8 cellular contexts compared by ENCODE assay signal in the genomic region with DNA sequence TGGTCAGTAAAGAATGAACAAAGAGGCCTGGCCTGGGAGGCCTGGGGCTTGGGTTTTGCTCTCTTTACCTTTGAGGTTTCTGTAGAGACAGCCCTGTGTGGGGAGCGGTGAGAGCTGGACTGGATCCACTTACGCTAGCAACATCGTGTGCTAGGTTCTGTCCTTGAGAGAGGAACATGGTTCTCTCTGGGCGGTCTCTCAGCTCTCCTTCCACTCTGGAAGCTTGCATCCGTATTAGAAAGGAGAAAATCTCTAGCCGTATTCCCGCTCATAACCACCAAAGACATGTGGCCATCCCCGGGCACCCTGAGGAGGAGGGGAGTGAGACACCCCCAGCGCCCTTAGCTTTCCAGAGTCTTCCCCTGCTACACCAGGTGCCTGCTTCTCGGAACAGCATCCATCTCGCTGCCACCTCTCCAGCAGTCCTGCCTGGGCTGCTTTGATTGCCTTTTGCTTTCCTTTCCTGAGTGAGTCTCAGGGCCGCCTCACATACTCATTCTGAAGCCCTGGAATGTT. TPM values are rescaled to one million over a fixed set of nuclear protein-coding genes. Genes with fewer than 3 reads are reported as not detected.
DNase-seq lines count a peak whose midpoint lies in the region; TF ChIP-seq lines count a peak whose summit lies in the region.

No MANE protein-coding gene starts in this region.

- peaks cover 38% of the 10 kb centered on the region for H3K4me1 Mint-ChIP-seq in chondrocyte (ENCODE audit: low read depth)

- peak overlapping the region; percentile 95 for H3K4me3 ChIP-seq in ACC112 (ENCODE audit: low read depth, low read length)
- H3K4me3 ChIP-seq in HUES6 (ENCODE audit: low read depth, low read length) = peak overlapping the region; percentile 99
- H3K4me3 ChIP-seq in mucosa of rectum (ENCODE audit: low read length in 2 of 2) = peak overlapping the region; percentile 92

- H3K36me3 Mint-ChIP-seq in chondrocyte (ENCODE audit: low read depth) = no peaks in the 10 kb centered on the region

- no peaks in the 10 kb centered on the region for H3K27me3 Mint-ChIP-seq in chondrocyte (ENCODE audit: low read depth)

- no peaks in the 10 kb centered on the region for H3K9me3 Mint-ChIP-seq in chondrocyte (ENCODE audit: low read depth)

- no peak overlapping the region for H2AFZ ChIP-seq in ACC112 (ENCODE audit: low read length, unreplicated experiment)

- peak overlapping the region; percentile 74 for H3K27ac Mint-ChIP-seq in chondrocyte (ENCODE audit: unreplicated experiment)

- DNase-seq in chondrocyte (ENCODE audit: low spot score) (peak; percentile 65), SHP77 treated with DMSO at 0.1 percent for 48 hours (lab: John Stamatoyannopoulos, UW) (no peak), GM13976 (ENCODE audit: low spot score) (no peak), pons (ENCODE audit: low spot score) (no peak), NCI-H2196 treated with DMSO at 0.1 percent for 48 hours (lab: John Stamatoyannopoulos, UW; ENCODE audit: unreplicated experiment) (no peak)

- peak overlapping the region; percentile 83 for H3K4me3 Mint-ChIP-seq in chondrocyte (ENCODE audit: unreplicated experiment)

- TF ChIP-seq CTCF in chondrocyte (IDR thresholded peaks at IDR 0.05) (no peak), GM13976 (IDR thresholded peaks at IDR 0.05; ENCODE audit: borderline replicate concordance, control extremely low read depth, extremely low read depth, insufficient read depth, missing control alignments) (no peak)

- no peaks in the 10 kb centered on the region for H3K9me3 ChIP-seq in HUES6 (ENCODE audit: control insufficient read depth, insufficient read depth, low read depth, low read length)
- no peaks in the 10 kb centered on the region for H3K9me3 ChIP-seq in mucosa of rectum (ENCODE audit: control insufficient read depth in 2 of 2, low read length in 2 of 2)

- H3K9ac ChIP-seq in HUES6 (ENCODE audit: low read length) = peak overlapping the region; percentile 94
- H3K9ac ChIP-seq in mucosa of rectum (ENCODE audit: low read depth in 1 of 2, low read length in 2 of 2) = peak overlapping the region; percentile 85 to 98

- H3K27me3 ChIP-seq in ACC112 (ENCODE audit: insufficient read depth, low read length) (no peaks in the 10 kb centered on the region), HUES6 (ENCODE audit: control insufficient read depth, insufficient read depth, low read length) (peaks cover 27% of the 10 kb centered on the region), mucosa of rectum (ENCODE audit: control insufficient read depth in 2 of 2, insufficient read depth in 2 of 2, low read length in 2 of 2) (no peaks in the 10 kb centered on the region)

- H3K79me2 ChIP-seq in ACC112 (ENCODE audit: control insufficient read depth, insufficient read depth, low read length, unreplicated experiment) = peaks cover 64% of the 10 kb centered on the region

- H3K4me1 ChIP-seq in ACC112 (ENCODE audit: control insufficient read depth, insufficient read depth, low read length, unreplicated experiment) (peaks cover 21% of the 10 kb centered on the region), HUES6 (ENCODE audit: control insufficient read depth, insufficient read depth, low read length) (peaks cover 18% of the 10 kb centered on the region), mucosa of rectum (ENCODE audit: control insufficient read depth in 2 of 2, insufficient read depth in 2 of 2, low read length in 2 of 2) (peaks cover 33 to 36% of the 10 kb centered on the region in 2 donors)

- H3K36me3 ChIP-seq in ACC112 (ENCODE audit: insufficient read depth, low read length) (no peaks in the 10 kb centered on the region), HUES6 (ENCODE audit: control insufficient read depth, insufficient read depth, low read length) (no peaks in the 10 kb centered on the region), mucosa of rectum (ENCODE audit: control insufficient read depth in 2 of 2, insufficient read depth in 2 of 2, low read length in 2 of 2) (peaks cover 3 to 8% of the 10 kb centered on the region in 2 donors)

- H3K27ac ChIP-seq in ACC112 (ENCODE audit: low read depth, low read length) = no peak overlapping the region
- H3K27ac ChIP-seq in HUES6 (ENCODE audit: low read depth, low read length) = no peak overlapping the region
- peak overlapping the region in 1 of 2 donors; percentile 91 for H3K27ac ChIP-seq in mucosa of rectum (ENCODE audit: low read depth in 2 of 2, low read length in 2 of 2)

- in situ Hi-C loops in GM13976 (cut with MboI; ENCODE audit: low sequenced_read_pairs, unreplicated experiment) = no loop called here

RNA-seq across cellular contexts. Expression of a gene that starts 1.3 kb away (rescaled TPM):
- 18.5 to 18.9 TPM (median 18.8 TPM) in 3 replicates for total RNA-seq in chondrocyte

RNA-seq across cellular contexts. Expression of a gene that starts 23.4 kb away (rescaled TPM):
- 21.8 to 25.8 TPM (median 24.1 TPM) in 3 replicates for total RNA-seq in chondrocyte
